ENCODE assay signal across 1 cellular context in genomic region chr4:31069151-31069550, GRCh38.
TF ChIP-seq lines count a peak whose summit lies in the region.

No MANE protein-coding gene starts in this region.

TF ChIP-seq in WTC11, 78 proteins besides CTCF, POLR2A, EP300 and RAD21 (continued from another document):
- no peak for TF ChIP-seq CDX4 (CRISPR knock-in tag; IDR thresholded peaks at IDR 0.05; ENCODE audit: borderline replicate concordance)
- TF ChIP-seq RELA (CRISPR knock-in tag; IDR thresholded peaks at IDR 0.05; ENCODE audit: borderline replicate concordance) = no peak
- no peak for TF ChIP-seq TCF7 (CRISPR knock-in tag; IDR thresholded peaks at IDR 0.05; ENCODE audit: low read depth)
- TF ChIP-seq ZNF512 (CRISPR knock-in tag; IDR thresholded peaks at IDR 0.05; ENCODE audit: borderline replicate concordance) = no peak
- TF ChIP-seq ATF2 (CRISPR knock-in tag; IDR thresholded peaks at IDR 0.05; ENCODE audit: borderline replicate concordance, low read depth) = no peak
- TF ChIP-seq PREB (CRISPR knock-in tag; IDR thresholded peaks at IDR 0.05; ENCODE audit: borderline replicate concordance) = no peak
- no peak for TF ChIP-seq EMX1 (CRISPR knock-in tag; IDR thresholded peaks at IDR 0.05)
- TF ChIP-seq CREM (CRISPR knock-in tag; IDR thresholded peaks at IDR 0.05) = no peak
